Comparison of ENCODE assay signal across 26 cellular contexts in genomic region chr3:157498374-157498773, GRCh38. TPM values are rescaled to one million over a fixed set of nuclear protein-coding genes. Genes with fewer than 3 reads are reported as not detected.
DNase-seq lines count a peak whose midpoint lies in the region; ATAC-seq and TF ChIP-seq lines count a peak whose summit lies in the region.
"Had no signal": no experiment of that assay in that cellular context is flagged by ENCODE, and none has a peak within 500 bp of the region (broad histone marks: within the 10 kb centered on the region; RNA-seq: fewer than 3 reads in every experiment).

No MANE protein-coding gene starts in this region.

- DNase-seq in NCI-H1417 (lab: John Stamatoyannopoulos, UW) (peak in 2 of 3 experiments; percentile 15 to 58), NCI-H1417 treated with DMSO at 0.1 percent for 48 hours (lab: John Stamatoyannopoulos, UW) (no peak), NCI-H146 (lab: John Stamatoyannopoulos, UW) (peak; percentile 58), esophagus muscularis mucosa (ENCODE audit: extremely low spot score) (peak; percentile 88), progenitor cell of endocrine pancreas (ENCODE audit: low spot score, unreplicated experiment) (no peak), NCI-H526 treated with DMSO at 0.1 percent for 48 hours (lab: John Stamatoyannopoulos, UW) (no peak)
- DNase-seq in central memory CD4-positive, alpha-beta T cell: no peak
- DNase-seq: 8988T; activated CD4-positive, alpha-beta memory T cell treated with anti-CD3 and anti-CD28 coated beads, Interleukin-2, amount 10 ng/mL, durations not matched to agents 7 days and 5 days; activated CD4-positive, alpha-beta T cell treated with anti-CD3 and anti-CD28 coated beads for 1 hour; activated naive CD4-positive, alpha-beta T cell treated with anti-CD3 and anti-CD28 coated beads, Interleukin-2, amount 50 U/mL, for 16 hours; amniotic stem cell; effector memory CD8-positive, alpha-beta T cell; EL; H7; left cardiac atrium; NCI-H1092 treated with DMSO at 0.1 percent for 48 hours; NCI-H510A treated with DMSO at 0.1 percent for 48 hours; sigmoid colon; stimulated activated naive CD4-positive, alpha-beta T cell; uterus had no signal

- intact Hi-C loops in esophagus muscularis mucosa (cut with DNase I): no loop called here

- H3K27me3 Mint-ChIP-seq in progenitor cell of endocrine pancreas: no peaks in the 10 kb centered on the region

- H3K27me3 ChIP-seq in esophagus muscularis mucosa: peaks cover 0 to 14% (median 0%) of the 10 kb centered on the region in 4 donors
- H3K27me3 ChIP-seq: uterus had no signal

- no peaks in the 10 kb centered on the region for H3K9me3 Mint-ChIP-seq in progenitor cell of endocrine pancreas (ENCODE audit: low read depth)
- H3K9me3 Mint-ChIP-seq: activated CD4-positive, alpha-beta memory T cell treated with anti-CD3 and anti-CD28 coated beads, Interleukin-2, amount 10 ng/mL, durations not matched to agents 7 days and 5 days; activated T-helper 17 cell treated with anti-CD3 and anti-CD28 coated beads, Interleukin-2, amount 50 U/mL, for 72 hours; effector memory CD8-positive, alpha-beta T cell had no signal

- TF ChIP-seq CTCF in esophagus muscularis mucosa (IDR thresholded peaks at IDR 0.05): no peak
- TF ChIP-seq CTCF in progenitor cell of endocrine pancreas (IDR thresholded peaks at IDR 0.05; ENCODE audit: unreplicated experiment): no peak

- peak overlapping the region; percentile 81 for H3K4me3 Mint-ChIP-seq in progenitor cell of endocrine pancreas (ENCODE audit: low read depth)
- H3K4me3 Mint-ChIP-seq: activated CD4-positive, alpha-beta memory T cell treated with anti-CD3 and anti-CD28 coated beads, Interleukin-2, amount 10 ng/mL, durations not matched to agents 7 days and 5 days; activated T-helper 17 cell treated with anti-CD3 and anti-CD28 coated beads, Interleukin-2, amount 50 U/mL, for 72 hours; effector memory CD8-positive, alpha-beta T cell had no signal

- no peak for ATAC-seq in GM19035 (IDR thresholded peaks at IDR 0.05; ENCODE audit: unreplicated experiment)
- ATAC-seq: activated T-helper 17 cell treated with anti-CD3 and anti-CD28 coated beads, Interleukin-2, amount 50 U/mL, for 72 hours; effector memory CD8-positive, alpha-beta T cell; left cardiac atrium had no signal

- H3K4me1 Mint-ChIP-seq in progenitor cell of endocrine pancreas (ENCODE audit: low read depth): peaks cover 30% of the 10 kb centered on the region

- TF ChIP-seq POLR2A in esophagus muscularis mucosa (IDR thresholded peaks at IDR 0.05; ENCODE audit: low read depth): no peak

- H3K36me3 ChIP-seq in esophagus muscularis mucosa: no peaks in the 10 kb centered on the region
- H3K36me3 ChIP-seq: prostate gland, sigmoid colon, suprapubic skin, uterus had no signal

- H3K27ac ChIP-seq in esophagus muscularis mucosa (replicated peaks in 1 of 4): no peak overlapping the region
- H3K27ac ChIP-seq: prostate gland, sigmoid colon, suprapubic skin, uterus had no signal

- peaks cover 3% of the 10 kb centered on the region for H3K36me3 Mint-ChIP-seq in progenitor cell of endocrine pancreas (ENCODE audit: insufficient read depth)

- H3K9me3 ChIP-seq in esophagus muscularis mucosa: no peaks in the 10 kb centered on the region
- H3K9me3 ChIP-seq: prostate gland, sigmoid colon, suprapubic skin, uterus had no signal

- no peak for TF ChIP-seq EP300 in esophagus muscularis mucosa (IDR thresholded peaks at IDR 0.05)

- no peak overlapping the region for H3K4me3 ChIP-seq in esophagus muscularis mucosa
- H3K4me3 ChIP-seq: uterus had no signal

- peaks cover 8 to 17% (median 13%) of the 10 kb centered on the region in 4 donors for H3K4me1 ChIP-seq in esophagus muscularis mucosa
- H3K4me1 ChIP-seq: prostate gland, uterus had no signal

- H3K27ac Mint-ChIP-seq in progenitor cell of endocrine pancreas: no peak overlapping the region
- H3K27ac Mint-ChIP-seq: activated CD4-positive, alpha-beta memory T cell treated with anti-CD3 and anti-CD28 coated beads, Interleukin-2, amount 10 ng/mL, durations not matched to agents 7 days and 5 days; activated T-helper 17 cell treated with anti-CD3 and anti-CD28 coated beads, Interleukin-2, amount 50 U/mL, for 72 hours; effector memory CD8-positive, alpha-beta T cell had no signal

RNA-seq across cellular contexts. Expression of gene VEPH1, which starts 4.8 kb away (rescaled TPM):
- total RNA-seq in esophagus muscularis mucosa (1 to 10 TPM in 1 of 4 donors, under 1 TPM in 2, not detected in 1; 0.23 to 1.2 (median 0.52) TPM), progenitor cell of endocrine pancreas (12.3 and 14.5 TPM in 2 replicates)
- total RNA-seq: activated CD4-positive, alpha-beta memory T cell treated with anti-CD3 and anti-CD28 coated beads, Interleukin-2, amount 10 ng/mL, durations not matched to agents 7 days and 5 days; activated T-helper 17 cell treated with anti-CD3 and anti-CD28 coated beads, Interleukin-2, amount 50 U/mL, for 72 hours; T-helper 1 cell treated with Interleukin-12 subunit alpha and Interleukin-12 subunit beta and Interleukin-4 antibody, amounts not matched to agents 30 ng/mL and 1 ng/mL, for 36 hours had no signal

Comparison
In these comparisons a context has a peak if more than half of its experiments do, and no peak if none do; other contexts are left out.
1. DNase-seq: peak in NCI-H1417 (2 of 3), NCI-H146 (single experiment) and esophagus muscularis mucosa (single experiment); none in NCI-H1417 treated with DMSO at 0.1 percent for 48 hours (single experiment), progenitor cell of endocrine pancreas (single experiment), central memory CD4-positive, alpha-beta T cell (single experiment) and NCI-H526 treated with DMSO at 0.1 percent for 48 hours (single experiment).